In genomic region chr19:39970674-39971379, GRCh38 we compare ENCODE assay signal across 8 cellular contexts. TPM values are rescaled to one million over a fixed set of nuclear protein-coding genes. Genes with fewer than 3 reads are reported as not detected.
DNase-seq lines count a peak whose midpoint lies in the region; ATAC-seq and TF ChIP-seq lines count a peak whose summit lies in the region.

PSMC4 (plus strand) TSS chr19:39971165; CDS start chr19:39971203, 38 bp downstream.

- H3K4me3 Mint-ChIP-seq in activated CD4-positive, alpha-beta T cell treated with anti-CD3 and anti-CD28 coated beads for 36 hours = peak within 1 kb of the TSS; percentile 89

- H3K4me1 Mint-ChIP-seq in activated CD4-positive, alpha-beta T cell treated with anti-CD3 and anti-CD28 coated beads for 36 hours = peaks cover 47% of the 10 kb centered on the region

- H3K36me3 Mint-ChIP-seq in activated CD4-positive, alpha-beta T cell treated with anti-CD3 and anti-CD28 coated beads for 36 hours (ENCODE audit: low read depth) = peaks cover 56% of the 10 kb centered on the region

- CTCF ChIA-PET in activated CD4-positive, alpha-beta T cell treated with anti-CD3 and anti-CD28 coated beads for 36 hours (lab: Charles Lee) = interaction anchor here (0.5 to 2.8 kb wide), 38 partner anchors 8 to 420 kb away, joined by 3 to 24 read pairs (median 6); partner anchors contain the start of genes FBL, ZNF546, ZNF780A and ZNF780B

- DNase-seq in Ammon's horn (ENCODE audit: low spot score) (peak; percentile 100), NCI-H510A treated with DMSO at 0.1 percent for 48 hours (lab: John Stamatoyannopoulos, UW) (peak; percentile 99), kidney glomerular epithelial cell (lab: John Stamatoyannopoulos, UW) (peak; percentile 98)
- DNase-seq in activated CD4-positive, alpha-beta T cell treated with anti-CD3 and anti-CD28 coated beads for 36 hours = peak; percentile 99
- peak; percentile 89 to 97 (median 95) for DNase-seq in stimulated activated CD4-positive, alpha-beta T cell treated with anti-CD3 and anti-CD28 coated beads, Interleukin-1b, Interleukin-23, amount 100 ng/mL, for 24 hours (ENCODE audit: low read depth in 4 of 4, low spot score in 1 of 4)

- H3K9me3 Mint-ChIP-seq in activated CD4-positive, alpha-beta T cell treated with anti-CD3 and anti-CD28 coated beads for 36 hours (ENCODE audit: low read depth) = peaks cover 5% of the 10 kb centered on the region

- H3K27ac ChIP-seq in cingulate gyrus (ENCODE audit: low read depth, low read length) = peak within 1 kb of the TSS; percentile 92

- intact Hi-C loops in activated CD4-positive, alpha-beta T cell treated with anti-CD3 and anti-CD28 coated beads for 36 hours (cut with DNase I, micrococcal nuclease) = loop anchor here (1.0 to 10.0 kb wide), 14 partner anchors 26 to 828 kb away; partner anchors contain the start of genes ZNF546 (in 2 of the 2), AKT2 (in 1 of the 2), DYRK1B (in 1 of the 2) and EGLN2 (in 1 of the 2)

- no peaks in the 10 kb centered on the region for H3K27me3 Mint-ChIP-seq in activated CD4-positive, alpha-beta T cell treated with anti-CD3 and anti-CD28 coated beads for 36 hours

- peak within 1 kb of the TSS; percentile 96 for H3K27ac Mint-ChIP-seq in activated CD4-positive, alpha-beta T cell treated with anti-CD3 and anti-CD28 coated beads for 36 hours

- peak; percentile 97 for ATAC-seq in HG03439 (IDR thresholded peaks at IDR 0.05; ENCODE audit: unreplicated experiment)
- peak; percentile 95 for ATAC-seq in activated CD4-positive, alpha-beta T cell treated with anti-CD3 and anti-CD28 coated beads for 36 hours

- POLR2A ChIA-PET in activated CD4-positive, alpha-beta T cell treated with anti-CD3 and anti-CD28 coated beads for 36 hours (lab: Charles Lee) = interaction anchor here (0.6 to 1.9 kb wide), 19 partner anchors 10 to 455 kb away, joined by 3 to 17 read pairs (median 3); partner anchors contain the start of genes FBL, SERTAD1, ZNF546 and ZNF780A

- peak; percentile 78 for TF ChIP-seq POLR2A in GM19099 (IDR thresholded peaks at IDR 0.05; ENCODE audit: extremely low read depth, insufficient read length, low read depth)

RNA-seq across cellular contexts. Expression of gene PSMC4, which starts in this region (rescaled TPM):
- 100 to 1,000 TPM; 114 to 140 TPM for total RNA-seq in activated CD4-positive, alpha-beta T cell treated with anti-CD3 and anti-CD28 coated beads for 36 hours

Comparison
In these comparisons a context has a peak if more than half of its experiments do, and no peak if none do; other contexts are left out.
1. Peak in every context shown above with its lines: DNase-seq, ATAC-seq and H3K27ac ChIP-seq.